In genomic region chr2:45631319-45631718, GRCh38 we compare ENCODE assay signal across 31 cellular contexts.
"Had no signal": no experiment of that assay in that cellular context is flagged by ENCODE, and none has a peak within 500 bp of the region (broad histone marks: within the 10 kb centered on the region; RNA-seq: fewer than 3 reads in every experiment).

No MANE protein-coding gene starts in this region.

- H3K9ac ChIP-seq: SK-N-SH had no signal

- H3K27ac ChIP-seq: PC-9, SJSA1 had no signal

- H3K27me3 ChIP-seq: MG63 had no signal

- H3K4me1 ChIP-seq: SJSA1 had no signal

- ATAC-seq: Panc1 had no signal

- H3K36me3 ChIP-seq: MG63, SJSA1 had no signal

- H3K9me3 ChIP-seq: MG63, SJSA1, SK-N-SH had no signal

- H3K4me3 ChIP-seq: MG63, PC-9, SJSA1 had no signal

- H2AFZ ChIP-seq: PC-9 had no signal

- DNase-seq: Kasumi-1, MG63, NCI-H1048, NCI-H1092 treated with DMSO at 0.1 percent for 48 hours, NCI-H1105 treated with DMSO at 0.1 percent for 48 hours, NCI-H1417, NCI-H1436, NCI-H146, NCI-H1694, NCI-H187, NCI-H1930, NCI-H2029 treated with DMSO at 0.1 percent for 48 hours, NCI-H2081 treated with DMSO at 0.1 percent for 48 hours, NCI-H2107, NCI-H2171, NCI-H226, NCI-H446 treated with DMSO at 0.1 percent for 48 hours, NCI-H510A, NCI-H524, NCI-H526, NCI-H69, NCI-H748 treated with DMSO at 0.1 percent for 48 hours, NCI-H82, Right ventricle myocardium superior, RPMI8226, SHP77 treated with DMSO at 0.1 percent for 48 hours, SK-N-SH, SW 1271 had no signal

- H3K4me2 ChIP-seq: PC-9, SK-N-SH had no signal
